ENCODE assay signal across 8 cellular contexts in genomic region chr17:63946440-63947363, GRCh38. TPM values are rescaled to one million over a fixed set of nuclear protein-coding genes. Genes with fewer than 3 reads are reported as not detected.
A peak's percentile ranks its signal among the peaks of the same experiment; 100 is the strongest.
DNase-seq lines count a peak whose midpoint lies in the region; ATAC-seq and TF ChIP-seq lines count a peak whose summit lies in the region.

No MANE protein-coding gene starts in this region.

- intact Hi-C loops in HCT116 (cut with micrococcal nuclease), result loop anchor here (1.0 kb wide), 1 partner anchor 27 kb away; no protein-coding TSS in a partner anchor

- no peaks in the 10 kb centered on the region for H3K79me2 ChIP-seq in HCT116 (ENCODE audit: insufficient read depth, low read length)

- no peaks in the 10 kb centered on the region for H3K9me3 ChIP-seq in HCT116 (ENCODE audit: control insufficient read depth in 1 of 2, insufficient read depth in 1 of 2, low read depth in 1 of 2, low read length in 2 of 2)

- peak; percentile 58 to 83 (median 83) for TF ChIP-seq CTCF in HCT116 (IDR thresholded peaks at IDR 0.05 in 2 of 3, conservative IDR thresholded peaks at IDR 0.05 in 1 of 3; ENCODE audit: borderline replicate concordance in 1 of 3, insufficient read depth in 1 of 3, low read depth in 2 of 3, low read length in 2 of 3)

- H3K9ac ChIP-seq in HCT116 (ENCODE audit: low read length), result no peak overlapping the region

- no peak; the same call in 1 of the 2 replicates for TF ChIP-seq RAD21 in HCT116 (IDR thresholded peaks at IDR 0.05; ENCODE audit: low read depth)

- H3K4me1 ChIP-seq in HCT116 (ENCODE audit: control insufficient read depth in 1 of 2, insufficient read depth in 2 of 2, low read length in 2 of 2), result peaks cover 0 to 10% of the 10 kb centered on the region in 2 experiments; a peak in 1 of 4 replicates

- RAD21 ChIA-PET in HCT116 (lab: Charles Lee; ENCODE audit: low non-redundant PET in 1 of 2, low total read pairs in 2 of 2, uncharacterized antibody in 2 of 2, unreplicated experiment in 2 of 2), result interaction anchor here (0.6 to 2.2 kb wide), 6 partner anchors 24 to 187 kb away, joined by 3 to 20 read pairs (median 4); partner anchors contain the start of genes CSHL1 (in 1 of the 2) and GH1 (in 1 of the 2)

- no peak for TF ChIP-seq POLR2A in HCT116 (IDR thresholded peaks at IDR 0.05; ENCODE audit: borderline replicate concordance, extremely low read depth, insufficient read depth, insufficient read length)

- POLR2A ChIA-PET in HCT116 (lab: Charles Lee), result interaction anchor here (0.8 kb wide), 1 partner anchor 27 kb away, joined by 3 read pairs; no protein-coding TSS in a partner anchor

- no peak overlapping the region for H3K4me3 ChIP-seq in HCT116 (replicated peaks in 1 of 2; ENCODE audit: low read depth in 1 of 2, low read length in 2 of 2)

- ATAC-seq in HCT116, result peak; percentile 86
- no peak for ATAC-seq in HG02938 (IDR thresholded peaks at IDR 0.05; ENCODE audit: unreplicated experiment)

- H3K27me3 ChIP-seq in HCT116 (ENCODE audit: insufficient read depth, low read length), result no peaks in the 10 kb centered on the region

- no TSS peak for BruUV-seq in HCT116 (replicated peaks; lab: Mats Ljungman, UMichigan)

- H3K9me2 ChIP-seq in HCT116 (ENCODE audit: insufficient read depth), result no peaks in the 10 kb centered on the region

- H3K36me3 ChIP-seq in HCT116 (ENCODE audit: control insufficient read depth in 1 of 2, insufficient read depth in 2 of 2, low read length in 2 of 2), result no peaks in the 10 kb centered on the region

- DNase-seq in GDM1 (lab: John Stamatoyannopoulos, UW) (peak; percentile 35), HCT116 (ENCODE audit: low read depth, low spot score) (peak; percentile 22), NCI-H2196 (lab: John Stamatoyannopoulos, UW; ENCODE audit: unreplicated experiment) (peak; percentile 64), midbrain (lab: John Stamatoyannopoulos, UW) (peak; percentile 20), superior temporal gyrus (ENCODE audit: extremely low spot score) (peak; percentile 25)
- DNase-seq in activated CD4-positive, alpha-beta T cell treated with anti-CD3 and anti-CD28 coated beads, Interleukin-2, amount 50 U/mL, for 24 hours (ENCODE audit: low read depth in 1 of 2, low spot score in 1 of 2), result peak; percentile 36 to 51
- peak; percentile 52 for DNase-seq in effector CD4-positive, alpha-beta T cell

- H3K4me2 ChIP-seq in HCT116 (ENCODE audit: low read length), result no peak overlapping the region

- no peak overlapping the region for H3K27ac ChIP-seq in HCT116 (ENCODE audit: low read depth, low read length)

- CTCF ChIA-PET in HCT116 (lab: Charles Lee), result interaction anchor here (0.6 to 2.9 kb wide), 32 partner anchors 8 to 487 kb away, joined by 3 to 69 read pairs (median 6); partner anchors contain the start of genes CD79B and GH1

- H4K20me1 ChIP-seq in HCT116 (ENCODE audit: insufficient read depth), result no peaks in the 10 kb centered on the region

- no peak overlapping the region for H2AFZ ChIP-seq in HCT116 (ENCODE audit: low read depth, low read length, poor library complexity, severe bottlenecking)

TF ChIP-seq in HCT116, 20 proteins besides CTCF, POLR2A, EP300 and RAD21:
- TF ChIP-seq FOSL1 (IDR thresholded peaks at IDR 0.05; ENCODE audit: low read depth), result no peak
- TF ChIP-seq JUND (IDR thresholded peaks at IDR 0.05), result no peak
- TF ChIP-seq ATF3 (IDR thresholded peaks at IDR 0.05), result no peak
- TF ChIP-seq CBX3 (IDR thresholded peaks at IDR 0.05; ENCODE audit: low read depth), result no peak
- TF ChIP-seq SP1 (IDR thresholded peaks at IDR 0.05; ENCODE audit: low read depth), result no peak
- TF ChIP-seq ZBTB33 (IDR thresholded peaks at IDR 0.05; ENCODE audit: extremely low read depth, insufficient replicate concordance, low read length), result no peak
- no peak for TF ChIP-seq SRF (IDR thresholded peaks at IDR 0.05; ENCODE audit: low read depth)
- no peak for TF ChIP-seq ZNF274 (IDR thresholded peaks at IDR 0.05; ENCODE audit: low read depth, low read length)
- TF ChIP-seq TCF7L2 (IDR thresholded peaks at IDR 0.05; ENCODE audit: borderline replicate concordance, extremely low read depth, insufficient read depth, insufficient read length), result no peak
- TF ChIP-seq ELF1 (IDR thresholded peaks at IDR 0.05; ENCODE audit: borderline replicate concordance, low read depth), result no peak
- TF ChIP-seq REST (IDR thresholded peaks at IDR 0.05; ENCODE audit: low read depth), result no peak
- no peak for TF ChIP-seq EZH2phosphoT487 (IDR thresholded peaks at IDR 0.05; ENCODE audit: borderline replicate concordance)
- no peak for TF ChIP-seq CEBPB (IDR thresholded peaks at IDR 0.05; ENCODE audit: low read depth)
- TF ChIP-seq YY1 (IDR thresholded peaks at IDR 0.05; ENCODE audit: extremely low read depth, insufficient replicate concordance, low read depth, low read length), result no peak
- TF ChIP-seq MAX (IDR thresholded peaks at IDR 0.05), result no peak
- TF ChIP-seq SIN3A (IDR thresholded peaks at IDR 0.05; ENCODE audit: low read depth), result no peak

RNA-seq across cellular contexts. Expression of gene CD79B, which starts 14.6 kb away (rescaled TPM):
- total RNA-seq in HCT116 (2021; ENCODE audit: unreplicated experiment), result 0.59 TPM
- polyA plus RNA-seq in HCT116 (2012), result 1.1 TPM in 2 replicates

RNA-seq across cellular contexts. Expression of gene SCN4A, which starts 26.0 kb away (rescaled TPM):
- 2.7 TPM for total RNA-seq in HCT116 (2021; ENCODE audit: unreplicated experiment)
- 1.4 and 2.9 TPM in 2 replicates for polyA plus RNA-seq in HCT116 (2012)

RNA-seq across cellular contexts. Expression of gene GH1, which starts 28.1 kb away (rescaled TPM):
- total RNA-seq in HCT116 (2021; ENCODE audit: unreplicated experiment), result not detected
- 0.17 TPM in 1 of 2 replicates, not detected in the other for polyA plus RNA-seq in HCT116 (2012)

RNA-seq across cellular contexts. Expression of gene CSHL1, which starts 35.6 kb away (rescaled TPM):
- total RNA-seq in HCT116 (2021; ENCODE audit: unreplicated experiment), result not detected
- polyA plus RNA-seq in HCT116 (2012), result not detected in 2 replicates

RNA-seq across cellular contexts. Expression of gene CSH1, which starts 50.3 kb away (rescaled TPM):
- not detected for total RNA-seq in HCT116 (2021; ENCODE audit: unreplicated experiment)
- not detected in 2 replicates for polyA plus RNA-seq in HCT116 (2012)
